ENCODE assay signal across 1 cellular context in the genomic region with DNA sequence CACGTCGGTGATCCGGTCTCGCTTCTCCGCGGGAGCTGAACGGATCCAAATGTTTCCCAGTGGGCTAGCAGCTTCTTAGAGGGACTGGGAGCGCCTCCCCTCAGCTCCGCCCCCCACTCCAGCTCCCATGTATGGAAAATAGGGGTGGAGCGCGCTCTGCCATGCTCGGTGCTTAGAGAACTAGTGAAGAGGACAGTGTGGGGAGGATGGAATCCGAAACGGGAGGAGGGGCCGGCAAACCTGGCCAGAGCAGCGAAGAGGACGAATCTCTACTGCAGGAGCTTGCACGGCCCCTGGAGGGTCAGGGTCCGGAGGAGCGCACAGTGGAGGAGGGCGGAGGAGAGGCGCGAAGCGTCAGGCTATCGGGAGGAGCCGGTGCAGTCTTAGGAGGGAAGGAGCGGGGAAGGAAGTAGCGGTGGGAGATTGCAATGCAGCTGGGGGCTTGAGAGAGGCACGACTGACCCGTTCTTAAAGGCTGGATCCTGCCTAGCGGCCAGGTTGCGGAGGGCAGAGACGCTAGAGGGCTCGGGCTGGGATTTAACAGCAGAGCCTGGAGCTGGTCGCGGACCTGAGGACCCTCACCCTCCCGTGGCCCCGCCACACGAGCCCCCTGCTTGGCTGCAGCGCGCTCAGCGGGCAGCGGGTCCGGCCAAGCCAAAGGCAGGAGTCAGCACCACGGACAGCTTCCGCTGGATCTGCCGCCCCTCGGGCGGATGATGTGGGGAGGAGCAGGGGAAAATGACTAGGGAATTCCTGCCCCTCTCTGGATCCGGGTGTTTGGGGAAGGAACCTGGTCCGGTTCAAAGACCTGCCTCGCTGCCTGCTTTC.
TF ChIP-seq lines count a peak whose summit lies in the region.

TSS of gene PRLHR (minus strand) at position 51 of the 828 bp plus-strand sequence. CDS start 404 bp downstream, outside the sequence.

TF ChIP-seq in WTC11, 78 proteins besides CTCF, POLR2A, EP300 and RAD21 (continued from another document):
- TF ChIP-seq, protein P1, sequence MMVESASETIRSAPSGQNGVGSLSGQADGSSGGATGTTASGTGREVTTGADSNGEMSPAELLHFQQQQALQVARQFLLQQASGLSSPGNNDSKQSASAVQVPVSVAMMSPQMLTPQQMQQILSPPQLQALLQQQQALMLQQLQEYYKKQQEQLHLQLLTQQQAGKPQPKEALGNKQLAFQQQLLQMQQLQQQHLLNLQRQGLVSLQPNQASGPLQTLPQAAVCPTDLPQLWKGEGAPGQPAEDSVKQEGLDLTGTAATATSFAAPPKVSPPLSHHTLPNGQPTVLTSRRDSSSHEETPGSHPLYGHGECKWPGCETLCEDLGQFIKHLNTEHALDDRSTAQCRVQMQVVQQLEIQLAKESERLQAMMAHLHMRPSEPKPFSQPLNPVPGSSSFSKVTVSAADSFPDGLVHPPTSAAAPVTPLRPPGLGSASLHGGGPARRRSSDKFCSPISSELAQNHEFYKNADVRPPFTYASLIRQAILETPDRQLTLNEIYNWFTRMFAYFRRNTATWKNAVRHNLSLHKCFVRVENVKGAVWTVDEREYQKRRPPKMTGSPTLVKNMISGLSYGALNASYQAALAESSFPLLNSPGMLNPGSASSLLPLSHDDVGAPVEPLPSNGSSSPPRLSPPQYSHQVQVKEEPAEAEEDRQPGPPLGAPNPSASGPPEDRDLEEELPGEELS (CRISPR knock-in tag; IDR thresholded peaks at IDR 0.05): peak; percentile 97
- TF ChIP-seq STAT6 (CRISPR knock-in tag; conservative IDR thresholded peaks at IDR 0.05; ENCODE audit: low read depth): peak; percentile 77; the same call in 1 of the 2 replicates
- TF ChIP-seq ETV6 (CRISPR knock-in tag; IDR thresholded peaks at IDR 0.05): peak; percentile 94
- TF ChIP-seq MYBL2 (CRISPR knock-in tag; IDR thresholded peaks at IDR 0.05): peak; percentile 89; the same call in 1 of the 2 replicates
- TF ChIP-seq AFF4 (CRISPR knock-in tag; IDR thresholded peaks at IDR 0.05; ENCODE audit: borderline replicate concordance): no peak
- TF ChIP-seq NR3C1 (CRISPR knock-in tag; conservative IDR thresholded peaks at IDR 0.05; ENCODE audit: low read depth): 0 out of 2 replicates have a peak, but pooled peaks have one; percentile 82
- no peak for TF ChIP-seq PRRX2 (CRISPR knock-in tag; IDR thresholded peaks at IDR 0.05)
- peak; percentile 56; the same call in 1 of the 2 replicates for TF ChIP-seq CREM (CRISPR knock-in tag; IDR thresholded peaks at IDR 0.05)
- peak; percentile 95 for TF ChIP-seq ESRRA (CRISPR knock-in tag; IDR thresholded peaks at IDR 0.05; ENCODE audit: borderline replicate concordance)
- TF ChIP-seq, protein P2, sequence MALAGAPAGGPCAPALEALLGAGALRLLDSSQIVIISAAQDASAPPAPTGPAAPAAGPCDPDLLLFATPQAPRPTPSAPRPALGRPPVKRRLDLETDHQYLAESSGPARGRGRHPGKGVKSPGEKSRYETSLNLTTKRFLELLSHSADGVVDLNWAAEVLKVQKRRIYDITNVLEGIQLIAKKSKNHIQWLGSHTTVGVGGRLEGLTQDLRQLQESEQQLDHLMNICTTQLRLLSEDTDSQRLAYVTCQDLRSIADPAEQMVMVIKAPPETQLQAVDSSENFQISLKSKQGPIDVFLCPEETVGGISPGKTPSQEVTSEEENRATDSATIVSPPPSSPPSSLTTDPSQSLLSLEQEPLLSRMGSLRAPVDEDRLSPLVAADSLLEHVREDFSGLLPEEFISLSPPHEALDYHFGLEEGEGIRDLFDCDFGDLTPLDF (CRISPR knock-in tag; IDR thresholded peaks at IDR 0.05): no peak
